ENCODE assay signal across 8 cellular contexts in the genomic region with DNA sequence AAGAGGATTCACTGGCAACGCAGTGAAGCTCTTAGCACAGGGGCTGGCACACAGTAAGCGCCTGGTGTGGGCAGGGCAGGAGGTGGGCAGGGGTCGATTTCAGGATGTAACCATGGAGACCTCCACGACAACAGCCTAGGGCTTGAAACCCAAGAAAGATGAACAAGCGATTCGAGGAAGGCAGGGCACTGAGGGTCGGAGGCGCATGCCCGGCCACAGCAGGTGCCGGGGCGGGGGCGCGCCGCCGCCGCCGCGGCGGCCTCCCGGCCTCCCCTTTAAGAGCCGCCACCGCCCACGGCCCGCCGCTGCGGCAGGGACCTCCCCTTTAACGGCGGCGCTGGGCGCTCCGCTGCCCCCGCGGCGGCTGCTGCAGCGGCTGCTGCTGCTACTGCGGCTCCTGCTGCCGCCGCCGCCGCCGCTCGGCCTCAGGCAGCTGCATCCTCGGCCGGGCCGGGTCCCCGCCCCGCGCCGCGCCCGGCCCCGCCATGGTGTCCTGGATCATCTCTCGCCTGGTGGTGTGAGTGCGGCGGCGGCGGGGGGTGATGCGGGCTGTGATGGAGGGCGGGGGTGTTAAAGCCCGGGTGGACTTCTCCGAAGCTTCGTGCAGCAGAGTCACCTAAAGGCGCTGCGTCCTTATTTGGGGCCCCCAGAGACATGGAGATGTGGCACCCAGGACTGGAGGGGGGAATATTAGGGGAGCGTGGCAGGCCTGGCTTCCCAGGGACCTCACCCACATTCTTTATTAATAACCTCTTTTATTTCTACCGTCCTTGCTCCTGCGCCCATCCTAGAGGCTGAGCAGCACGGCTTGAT. TPM values are rescaled to one million over a fixed set of nuclear protein-coding genes. Genes with fewer than 3 reads are reported as not detected.
DNase-seq lines count a peak whose midpoint lies in the region; ATAC-seq and TF ChIP-seq lines count a peak whose summit lies in the region.

A gene with protein sequence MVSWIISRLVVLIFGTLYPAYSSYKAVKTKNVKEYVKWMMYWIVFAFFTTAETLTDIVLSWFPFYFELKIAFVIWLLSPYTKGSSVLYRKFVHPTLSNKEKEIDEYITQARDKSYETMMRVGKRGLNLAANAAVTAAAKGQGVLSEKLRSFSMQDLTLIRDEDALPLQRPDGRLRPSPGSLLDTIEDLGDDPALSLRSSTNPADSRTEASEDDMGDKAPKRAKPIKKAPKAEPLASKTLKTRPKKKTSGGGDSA (plus strand): TSS at position 334 of the 813 bp plus-strand sequence. CDS start 152 bp downstream, at position 486.

- H3K79me2 ChIP-seq in parathyroid adenoma: no peaks in the 10 kb centered on the region

- H3K36me3 Mint-ChIP-seq in activated naive CD4-positive, alpha-beta T cell treated with anti-CD3 and anti-CD28 coated beads, Interleukin-2, amount 10 ng/mL, durations not matched to agents 7 days and 5 days: peaks cover 21% of the 10 kb centered on the region
- peaks cover 5% of the 10 kb centered on the region for H3K36me3 Mint-ChIP-seq in glutamatergic neuron (ENCODE audit: unreplicated experiment)

- H3K27ac Mint-ChIP-seq in activated naive CD4-positive, alpha-beta T cell treated with anti-CD3 and anti-CD28 coated beads, Interleukin-2, amount 10 ng/mL, durations not matched to agents 7 days and 5 days: no peak within 1 kb of the TSS
- H3K27ac Mint-ChIP-seq in glutamatergic neuron (ENCODE audit: unreplicated experiment): peak within 1 kb of the TSS; percentile 96

- H3K4me1 Mint-ChIP-seq in activated naive CD4-positive, alpha-beta T cell treated with anti-CD3 and anti-CD28 coated beads, Interleukin-2, amount 10 ng/mL, durations not matched to agents 7 days and 5 days: peaks cover 14% of the 10 kb centered on the region
- H3K4me1 Mint-ChIP-seq in glutamatergic neuron (ENCODE audit: low read depth, unreplicated experiment): peaks cover 6% of the 10 kb centered on the region

- H3K27me3 Mint-ChIP-seq in activated naive CD4-positive, alpha-beta T cell treated with anti-CD3 and anti-CD28 coated beads, Interleukin-2, amount 10 ng/mL, durations not matched to agents 7 days and 5 days: peaks cover 23% of the 10 kb centered on the region
- H3K27me3 Mint-ChIP-seq in glutamatergic neuron (ENCODE audit: unreplicated experiment): peaks cover 8% of the 10 kb centered on the region

- peak in 1 of 2 donors; percentile 9 for TF ChIP-seq POLR2A in uterus (IDR thresholded peaks at IDR 0.05)

- H3K9ac ChIP-seq in parathyroid adenoma: no peak within 1 kb of the TSS

- H3K27ac ChIP-seq in parathyroid adenoma (peak within 1 kb of the TSS; percentile 53), uterus (peak within 1 kb of the TSS; percentile 61 to 67)

- no peaks in the 10 kb centered on the region for H3K9me3 Mint-ChIP-seq in activated naive CD4-positive, alpha-beta T cell treated with anti-CD3 and anti-CD28 coated beads, Interleukin-2, amount 10 ng/mL, durations not matched to agents 7 days and 5 days
- peaks cover 7% of the 10 kb centered on the region for H3K9me3 Mint-ChIP-seq in glutamatergic neuron (ENCODE audit: unreplicated experiment)

- CTCF ChIA-PET in activated naive CD4-positive, alpha-beta T cell treated with anti-CD3 and anti-CD28 coated beads, Interleukin-2, amount 10 ng/mL, durations not matched to agents 7 days and 5 days (lab: Charles Lee): interaction anchor here (1.2 to 3.2 kb wide), 3 partner anchors 10 to 109 kb away, joined by 3 to 16 read pairs (median 4); no protein-coding TSS in a partner anchor

- peak; percentile 31 for DNase-seq in A172 (ENCODE audit: low spot score)
- peak; percentile 53 for DNase-seq in RPMI7951 (ENCODE audit: low read depth)
- DNase-seq in activated naive CD4-positive, alpha-beta T cell treated with anti-CD3 and anti-CD28 coated beads, Interleukin-2, amount 10 ng/mL, durations not matched to agents 7 days and 5 days: peak; percentile 71
- peak; percentile 85 for DNase-seq in glutamatergic neuron
- peak in 1 of 2 donors; percentile 49 for DNase-seq in uterus

- H3K9me3 ChIP-seq in parathyroid adenoma (ENCODE audit: control insufficient read depth, low read length) (no peaks in the 10 kb centered on the region), uterus (no peaks in the 10 kb centered on the region)

- intact Hi-C loops in uterus (cut with DNase I; ENCODE audit: low total_unique reads): no loop called here

- ATAC-seq in GM18909 (IDR thresholded peaks at IDR 0.05; ENCODE audit: poor library complexity, unreplicated experiment) (peak; percentile 73), HG03520 (IDR thresholded peaks at IDR 0.05; ENCODE audit: unreplicated experiment) (peak; percentile 79)

- H3K27me3 ChIP-seq in parathyroid adenoma (ENCODE audit: control insufficient read depth, insufficient read depth, low read length) (no peaks in the 10 kb centered on the region), uterus (no peaks in the 10 kb centered on the region)

- H3K4me3 ChIP-seq in parathyroid adenoma (ENCODE audit: low read depth, low read length): peak within 1 kb of the TSS; percentile 0
- peak within 1 kb of the TSS; percentile 25 to 40 for H3K4me3 ChIP-seq in uterus

- H3K4me3 Mint-ChIP-seq in activated naive CD4-positive, alpha-beta T cell treated with anti-CD3 and anti-CD28 coated beads, Interleukin-2, amount 10 ng/mL, durations not matched to agents 7 days and 5 days: peak within 1 kb of the TSS; percentile 73
- H3K4me3 Mint-ChIP-seq in glutamatergic neuron (ENCODE audit: unreplicated experiment): peak within 1 kb of the TSS; percentile 96

- H3K36me3 ChIP-seq in parathyroid adenoma (ENCODE audit: control insufficient read depth, insufficient read depth, low read length) (no peaks in the 10 kb centered on the region), uterus (no peaks in the 10 kb centered on the region)

- TF ChIP-seq CTCF in glutamatergic neuron (IDR thresholded peaks at IDR 0.05; ENCODE audit: partially characterized antibody, unreplicated experiment) (no peak), parathyroid adenoma (IDR thresholded peaks at IDR 0.05) (no peak), uterus (IDR thresholded peaks at IDR 0.05) (peak in 2 of 4 experiments; percentile 18 to 25)

- H3K4me1 ChIP-seq in parathyroid adenoma (peaks cover 10% of the 10 kb centered on the region), uterus (peaks cover 0 to 3% of the 10 kb centered on the region in 2 donors)

- H3K4me2 ChIP-seq in parathyroid adenoma (ENCODE audit: low read length): peak within 1 kb of the TSS; percentile 69

- H2AFZ ChIP-seq in parathyroid adenoma: peak within 1 kb of the TSS; percentile 84

RNA-seq across cellular contexts. Expression of the gene that starts here (rescaled TPM):
- 37.7 and 43.5 TPM in 2 replicates for total RNA-seq in A172 (2014; rRNA removed; shearing (Covaris generic))
- 5.5 and 10.3 TPM in 2 replicates for total RNA-seq in RPMI7951 (2014; rRNA removed; shearing (Covaris generic))
- 232 TPM for total RNA-seq in glutamatergic neuron (ENCODE audit: unreplicated experiment)
- total RNA-seq in uterus: 10 to 100 TPM in 1 of 4 donors, 1 to 10 TPM in 2, under 1 TPM in 1; 0.77 to 14.1 (median 5.0) TPM
